10 cellular contexts compared by ENCODE assay signal in the genomic region with DNA sequence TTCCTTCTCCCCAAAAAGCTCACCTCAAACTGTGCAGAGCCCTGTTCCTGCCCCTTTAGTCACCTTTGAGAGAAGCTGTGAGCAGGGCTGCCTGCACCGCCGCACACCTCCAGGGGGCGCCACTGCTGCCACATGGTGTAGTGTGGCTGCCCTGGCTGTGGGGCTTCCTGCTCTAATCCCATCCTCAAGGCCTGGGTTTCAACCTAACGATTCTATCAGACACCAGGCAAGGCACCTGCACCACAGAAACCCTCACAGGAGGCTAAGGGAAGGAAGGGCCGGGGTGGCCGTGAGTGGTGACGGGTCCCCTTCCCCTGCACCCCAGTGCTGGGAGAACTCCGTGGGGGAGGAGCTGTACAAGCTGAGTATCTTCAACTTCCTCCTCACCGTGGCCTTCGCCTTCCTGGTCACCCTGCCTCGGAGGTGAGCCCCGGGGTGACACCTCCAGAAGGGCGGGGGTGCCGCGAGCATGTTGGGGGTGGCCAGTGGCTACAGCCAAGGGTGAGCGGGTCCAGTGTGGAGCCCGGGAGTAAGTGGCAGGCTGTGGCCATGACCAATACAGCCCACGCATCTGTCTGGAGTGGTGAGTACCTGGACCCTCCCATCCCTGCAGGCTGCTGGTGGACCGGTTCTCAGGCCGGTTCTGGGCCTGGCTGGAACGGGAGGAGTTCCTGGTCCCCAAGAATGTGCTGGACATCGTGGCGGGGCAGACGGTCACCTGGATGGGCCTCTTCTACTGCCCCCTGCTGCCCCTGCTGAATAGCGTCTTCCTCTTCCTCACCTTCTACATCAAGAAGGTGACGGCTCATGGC. TPM values are rescaled to one million over a fixed set of nuclear protein-coding genes. Genes with fewer than 3 reads are reported as not detected.
A peak's percentile ranks its signal among the peaks of the same experiment; 100 is the strongest.
DNase-seq lines count a peak whose midpoint lies in the region; ATAC-seq and TF ChIP-seq lines count a peak whose summit lies in the region.
"Had no signal": no experiment of that assay in that cellular context is flagged by ENCODE, and none has a peak within 500 bp of the region (broad histone marks: within the 10 kb centered on the region; RNA-seq: fewer than 3 reads in every experiment).

No MANE protein-coding gene starts in this region.

- H3K36me3 Mint-ChIP-seq in T-cell = peaks cover 29% of the 10 kb centered on the region
- no peaks in the 10 kb centered on the region for H3K36me3 Mint-ChIP-seq in endodermal cell (ENCODE audit: low read depth)
- H3K36me3 Mint-ChIP-seq in stimulated activated naive B cell treated with anti-CD40 and anti-IgM and Interleukin-4, amounts not matched to agents 10 μg/mL and 1 μg/mL and 100 μg/mL, for 72 hours = peaks cover 80 to 91% of the 10 kb centered on the region in 2 donors

- peak overlapping the region; percentile 86 to 93 for H3K27ac Mint-ChIP-seq in T-cell
- no peak overlapping the region for H3K27ac Mint-ChIP-seq in endodermal cell
- H3K27ac Mint-ChIP-seq in stimulated activated naive B cell treated with anti-CD40 and anti-IgM and Interleukin-4, amounts not matched to agents 10 μg/mL and 1 μg/mL and 100 μg/mL, for 72 hours = peak overlapping the region; percentile 95

- no peaks in the 10 kb centered on the region for H3K9me2 ChIP-seq in SK-N-SH

- H3K9me3 Mint-ChIP-seq in T-cell (no peaks in the 10 kb centered on the region), endodermal cell (no peaks in the 10 kb centered on the region)
- H3K9me3 Mint-ChIP-seq in stimulated activated naive B cell treated with anti-CD40 and anti-IgM and Interleukin-4, amounts not matched to agents 10 μg/mL and 1 μg/mL and 100 μg/mL, for 72 hours = no peaks in the 10 kb centered on the region

- H3K4me3 Mint-ChIP-seq in T-cell (peak overlapping the region in 2 of 3 donors; percentile 24 to 99), endodermal cell (no peak overlapping the region)
- H3K4me3 Mint-ChIP-seq in stimulated activated naive B cell treated with anti-CD40 and anti-IgM and Interleukin-4, amounts not matched to agents 10 μg/mL and 1 μg/mL and 100 μg/mL, for 72 hours = peak overlapping the region; percentile 70 to 71

- H3K4me3 ChIP-seq in SK-N-SH (ENCODE audit: low read depth in 2 of 2, low read length in 1 of 2) (no peak overlapping the region), endodermal cell (ENCODE audit: low read length) (no peak overlapping the region)
- H3K4me3 ChIP-seq: left lung, suprapubic skin had no signal

- H3F3A ChIP-seq in SK-N-SH (replicated peaks; ENCODE audit: insufficient read depth) = no peaks in the 10 kb centered on the region

- no peaks in the 10 kb centered on the region for H4K20me1 ChIP-seq in SK-N-SH (ENCODE audit: insufficient read depth)

- H3K4me1 ChIP-seq in SK-N-SH (ENCODE audit: control insufficient read depth in 1 of 2, insufficient read depth in 2 of 2, low read depth in 1 of 2, low read length in 1 of 2) (peaks cover 0 to 3% of the 10 kb centered on the region in 2 experiments; a peak in 2 of 4 replicates), endodermal cell (ENCODE audit: control insufficient read depth, insufficient read depth, low read length) (no peaks in the 10 kb centered on the region)

- no peak overlapping the region for H3K27ac ChIP-seq in SK-N-SH (ENCODE audit: low read depth in 2 of 2, low read length in 1 of 2)
- no peak overlapping the region for H3K27ac ChIP-seq in endodermal cell (ENCODE audit: low read depth, low read length)
- H3K27ac ChIP-seq: suprapubic skin had no signal

- in situ Hi-C loops in ACHN (cut with HindIII; ENCODE audit: low pct_ligation_motif_present, low pct_unique_long_range_greater_than_20kb, low sequenced_read_pairs) = no loop called here

- CTCF ChIA-PET in SK-N-SH (lab: Yijun Ruan, JAX) = interaction anchor here (1.2 to 6.3 kb wide), 18 partner anchors 10 to 113 kb away, joined by 3 to 73 read pairs (median 6); a partner anchor contains a TSS
- CTCF ChIA-PET in T-cell (lab: Charles Lee) = interaction anchor here in 1 of 2 donors (0.6 to 1.1 kb wide), 2 partner anchors 24 to 31 kb away, joined by 3 to 7 read pairs; no protein-coding TSS in a partner anchor

- H3K9ac ChIP-seq in SK-N-SH (no peak overlapping the region), endodermal cell (ENCODE audit: extremely low read depth, low read length, poor library complexity, severe bottlenecking) (no peak overlapping the region)

- DNase-seq in SK-N-SH = peak; percentile 60
- peak in 19 of 34 experiments; percentile 36 to 69 (median 51) for DNase-seq in T-cell
- DNase-seq in endodermal cell = peak; percentile 87
- DNase-seq in stimulated activated naive B cell treated with anti-CD40 and anti-IgM and Interleukin-4, amounts not matched to agents 10 μg/mL and 1 μg/mL and 100 μg/mL, for 72 hours = no peak
- DNase-seq in ACHN = no peak

- peak; percentile 57 for TF ChIP-seq CTCF in SK-N-SH (IDR thresholded peaks at IDR 0.05)
- TF ChIP-seq CTCF in endodermal cell (conservative IDR thresholded peaks at IDR 0.05) = peak; percentile 75

- POLR2A ChIA-PET in SK-N-SH (lab: Yijun Ruan, JAX) = no interaction called here
- POLR2A ChIA-PET in T-cell (lab: Charles Lee) = interaction anchor here (0.6 to 0.9 kb wide), 2 partner anchors 9 to 1707 kb away, joined by 4 to 6 read pairs; a partner anchor contains a TSS

- no peaks in the 10 kb centered on the region for H3K27me3 Mint-ChIP-seq in T-cell
- H3K27me3 Mint-ChIP-seq in endodermal cell (ENCODE audit: insufficient read depth) = peaks cover 22% of the 10 kb centered on the region
- no peaks in the 10 kb centered on the region for H3K27me3 Mint-ChIP-seq in stimulated activated naive B cell treated with anti-CD40 and anti-IgM and Interleukin-4, amounts not matched to agents 10 μg/mL and 1 μg/mL and 100 μg/mL, for 72 hours

- H3K36me3 ChIP-seq in SK-N-SH (replicated peaks in 1 of 2; ENCODE audit: control insufficient read depth in 1 of 2, insufficient read depth in 2 of 2, low read length in 1 of 2) = no peaks in the 10 kb centered on the region
- no peaks in the 10 kb centered on the region for H3K36me3 ChIP-seq in endodermal cell (ENCODE audit: control insufficient read depth, insufficient read depth, low read length)
- H3K36me3 ChIP-seq: suprapubic skin had no signal

- TF ChIP-seq EP300 in SK-N-SH (IDR thresholded peaks at IDR 0.05; ENCODE audit: borderline replicate concordance in 1 of 2, low read depth in 1 of 2, low read length in 1 of 2) = no peak

- TF ChIP-seq RAD21 in SK-N-SH (IDR thresholded peaks at IDR 0.05; ENCODE audit: low read length) = no peak

- 76% methylated on average over 19 of the region's 26 CpGs for WGBS in SK-N-SH (ENCODE audit: low lambda C conversion rate)
- 83 to 87% methylated on average over 17 to 26 of the region's 26 CpGs for WGBS in endodermal cell (ENCODE audit: insufficient coverage in 1 of 2, insufficient read length in 1 of 2), 2 experiments

- H3K4me2 ChIP-seq in SK-N-SH = no peak overlapping the region

- no peak for ATAC-seq in SK-N-SH treated with all-trans-retinoic acid at 6 μM for 48 hours
- ATAC-seq in T-cell (replicated peaks in 1 of 4) = peak in 2 of 4 experiments; percentile 6 to 14
- peak; percentile 7 to 15 for ATAC-seq in stimulated activated naive B cell treated with anti-CD40 and anti-IgM and Interleukin-4, amounts not matched to agents 10 μg/mL and 1 μg/mL and 100 μg/mL, for 72 hours (replicated peaks)
- ATAC-seq in HG02885 (IDR thresholded peaks at IDR 0.05; ENCODE audit: poor library complexity, unreplicated experiment) = no peak
- ATAC-seq in GM18502 (IDR thresholded peaks at IDR 0.05; ENCODE audit: poor library complexity, unreplicated experiment) = no peak
- ATAC-seq: left lung had no signal

- H2AFZ ChIP-seq in SK-N-SH (ENCODE audit: low read depth) = no peak overlapping the region

- H3K9me3 ChIP-seq in SK-N-SH (no peaks in the 10 kb centered on the region), endodermal cell (ENCODE audit: control insufficient read depth, low read length) (no peaks in the 10 kb centered on the region)
- H3K9me3 ChIP-seq: left lung, suprapubic skin had no signal

- H3K4me1 Mint-ChIP-seq in T-cell = peaks cover 84 to 90% (median 89%) of the 10 kb centered on the region in 3 donors
- peaks cover 3% of the 10 kb centered on the region for H3K4me1 Mint-ChIP-seq in endodermal cell
- H3K4me1 Mint-ChIP-seq in stimulated activated naive B cell treated with anti-CD40 and anti-IgM and Interleukin-4, amounts not matched to agents 10 μg/mL and 1 μg/mL and 100 μg/mL, for 72 hours = peaks cover 76 to 96% of the 10 kb centered on the region in 2 donors

- H3K27me3 ChIP-seq in SK-N-SH (ENCODE audit: insufficient read depth) (no peaks in the 10 kb centered on the region), endodermal cell (ENCODE audit: control insufficient read depth, insufficient read depth, low read length, poor library complexity, severe bottlenecking) (no peaks in the 10 kb centered on the region)
- H3K27me3 ChIP-seq: left lung, suprapubic skin had no signal

- no peaks in the 10 kb centered on the region for H3K79me2 ChIP-seq in SK-N-SH (ENCODE audit: insufficient read depth)

RNA-seq across cellular contexts. Expression of a gene that starts 7.0 kb away (rescaled TPM):
- 0.15 and 0.18 TPM in 2 replicates for polyA plus RNA-seq in SK-N-SH (2012; rRNA removed)
- polyA plus RNA-seq in SK-N-SH (2012; cell fraction: cytosol; rRNA removed) = 0.01 TPM in 1 of 2 replicates, not detected in the other
- 0.04 and 0.11 TPM in 2 replicates for polyA plus RNA-seq in SK-N-SH (2012; cell fraction: nucleus; rRNA removed)
- 100 to 1,000 TPM; 301 to 631 (median 431) TPM for total RNA-seq in T-cell
- 1 to 10 TPM in 1 of 2 donors, under 1 TPM in 1; 0.90 to 3.0 TPM for total RNA-seq in endodermal cell
- 0.07 TPM for polyA plus RNA-seq in endodermal cell (2013, experiment 1 of 2)
- polyA plus RNA-seq in endodermal cell (2013, experiment 2 of 2) = 0.12 TPM

RNA-seq across cellular contexts. Expression of a gene that starts 8.6 kb away (rescaled TPM):
- not detected in 2 replicates for polyA plus RNA-seq in SK-N-SH (2012; rRNA removed)
- not detected in 2 replicates for polyA plus RNA-seq in SK-N-SH (2012; cell fraction: cytosol; rRNA removed)
- not detected in 2 replicates for polyA plus RNA-seq in SK-N-SH (2012; cell fraction: nucleus; rRNA removed)
- total RNA-seq in T-cell = under 1 TPM in 1 of 5 donors, not detected in 4; 0.73 TPM
- not detected for total RNA-seq in endodermal cell
- not detected for polyA plus RNA-seq in endodermal cell (2013, experiment 1 of 2)
- polyA plus RNA-seq in endodermal cell (2013, experiment 2 of 2) = not detected
- total RNA-seq: left lung had no signal

RNA-seq across cellular contexts. Expression of a gene that starts 9.0 kb away (rescaled TPM):
- 3.8 and 5.5 TPM in 2 replicates for polyA plus RNA-seq in SK-N-SH (2012; rRNA removed)
- polyA plus RNA-seq in SK-N-SH (2012; cell fraction: cytosol; rRNA removed) = 1.9 and 2.8 TPM in 2 replicates
- 15.2 and 17.5 TPM in 2 replicates for polyA plus RNA-seq in SK-N-SH (2012; cell fraction: nucleus; rRNA removed)
- total RNA-seq in T-cell (100 to 1,000 TPM; 616 to 847 (median 698) TPM), endodermal cell (100 to 1,000 TPM; 143 to 149 TPM)
- polyA plus RNA-seq in endodermal cell (2013, experiment 1 of 2) = 30.0 TPM
- polyA plus RNA-seq in endodermal cell (2013, experiment 2 of 2) = 29.6 TPM

RNA-seq across cellular contexts. Expression of a gene that starts 30.8 kb away (rescaled TPM):
- polyA plus RNA-seq in SK-N-SH (2012; rRNA removed) = 160 and 181 TPM in 2 replicates
- 76.9 and 109 TPM in 2 replicates for polyA plus RNA-seq in SK-N-SH (2012; cell fraction: cytosol; rRNA removed)
- polyA plus RNA-seq in SK-N-SH (2012; cell fraction: nucleus; rRNA removed) = 103 and 110 TPM in 2 replicates
- total RNA-seq in T-cell = 10 to 100 TPM; 56.0 to 86.3 (median 74.6) TPM
- total RNA-seq in endodermal cell = 10 to 100 TPM; 39.2 to 39.6 TPM
- polyA plus RNA-seq in endodermal cell (2013, experiment 1 of 2) = 21.7 TPM
- polyA plus RNA-seq in endodermal cell (2013, experiment 2 of 2) = 16.9 TPM

RNA-seq across cellular contexts. Expression of a gene that starts 49.3 kb away (rescaled TPM):
- 70.7 and 112 TPM in 2 replicates for polyA plus RNA-seq in SK-N-SH (2012; rRNA removed)
- polyA plus RNA-seq in SK-N-SH (2012; cell fraction: cytosol; rRNA removed) = 42.3 and 61.2 TPM in 2 replicates
- 46.5 and 61.3 TPM in 2 replicates for polyA plus RNA-seq in SK-N-SH (2012; cell fraction: nucleus; rRNA removed)
- total RNA-seq in T-cell (1 to 10 TPM; 1.6 to 3.3 (median 2.2) TPM), endodermal cell (10 to 100 TPM; 81.0 to 97.4 TPM)
- polyA plus RNA-seq in endodermal cell (2013, experiment 1 of 2) = 44.3 TPM
- polyA plus RNA-seq in endodermal cell (2013, experiment 2 of 2) = 48.8 TPM

Comparison
In these comparisons a context has a peak if more than half of its experiments do, and no peak if none do; other contexts are left out.
1. DNase-seq: peak in SK-N-SH (single experiment), T-cell (19 of 34) and endodermal cell (single experiment); none in stimulated activated naive B cell treated with anti-CD40 and anti-IgM and Interleukin-4, amounts not matched to agents 10 μg/mL and 1 μg/mL and 100 μg/mL, for 72 hours (single experiment) and ACHN (single experiment).
2. ATAC-seq: peak in stimulated activated naive B cell treated with anti-CD40 and anti-IgM and Interleukin-4, amounts not matched to agents 10 μg/mL and 1 μg/mL and 100 μg/mL, for 72 hours (2 of 2); none in SK-N-SH treated with all-trans-retinoic acid at 6 μM for 48 hours (single experiment), HG02885 (single experiment) and GM18502 (single experiment).
3. RNA of a gene that starts 7.0 kb away (total RNA-seq): 301 to 631 TPM in T-cell; 0.90 to 3.0 TPM in endodermal cell; every median in the first group is over 10 times any median in the second.
4. RNA of a gene that starts 9.0 kb away (total RNA-seq): 616 to 847 TPM in T-cell; 143 to 149 TPM in endodermal cell; every median in the first group is over 4 times any median in the second.